In genomic region chr1:85047144-85047471, GRCh38 we compare ENCODE assay signal across 14 cellular contexts. TPM values are rescaled to one million over a fixed set of nuclear protein-coding genes. Genes with fewer than 3 reads are reported as not detected.
DNase-seq lines count a peak whose midpoint lies in the region; ATAC-seq and TF ChIP-seq lines count a peak whose summit lies in the region.
"Had no signal": no experiment of that assay in that cellular context is flagged by ENCODE, and none has a peak within 500 bp of the region (broad histone marks: within the 10 kb centered on the region; RNA-seq: fewer than 3 reads in every experiment).

No MANE protein-coding gene starts in this region.

- no peak overlapping the region for H3K27ac Mint-ChIP-seq in activated T-helper 1 cell treated with anti-CD3 and anti-CD28 coated beads, Interleukin-12 subunit alpha, Interleukin-12 subunit beta, Interleukin-2, Interleukin-4 antibody, amounts not matched to agents 30 ng/mL and 10 ng/mL and 1 ng/mL, durations not matched to agents 14 hours and 24 hours and 36 hours
- H3K27ac Mint-ChIP-seq in HFFc6 = no peak overlapping the region

- ATAC-seq in lower lobe of right lung = no peak
- no peak for ATAC-seq in upper lobe of right lung
- no peak for ATAC-seq in GM21423 (IDR thresholded peaks at IDR 0.05; ENCODE audit: unreplicated experiment)
- ATAC-seq: activated CD4-positive, CD25-positive, alpha-beta regulatory T cell treated with anti-CD3 and anti-CD28 coated beads, Interleukin-2, amount 50 U/mL, for 24 hours had no signal

- no peaks in the 10 kb centered on the region for H3K9me3 Mint-ChIP-seq in activated T-helper 1 cell treated with anti-CD3 and anti-CD28 coated beads, Interleukin-12 subunit alpha, Interleukin-12 subunit beta, Interleukin-2, Interleukin-4 antibody, amounts not matched to agents 30 ng/mL and 10 ng/mL and 1 ng/mL, durations not matched to agents 14 hours and 24 hours and 36 hours
- no peaks in the 10 kb centered on the region for H3K9me3 Mint-ChIP-seq in HFFc6

- intact Hi-C loops in cardiac septum (cut with DNase I) = no loop called here
- intact Hi-C loops in activated T-helper 1 cell treated with anti-CD3 and anti-CD28 coated beads, Interleukin-12 subunit alpha, Interleukin-12 subunit beta, Interleukin-2, Interleukin-4 antibody, amounts not matched to agents 30 ng/mL and 10 ng/mL and 1 ng/mL, durations not matched to agents 14 hours and 24 hours and 36 hours (cut with micrococcal nuclease) = loop anchor here (5.0 to 10.0 kb wide), 3 partner anchors 155 to 972 kb away; partner anchors contain the start of gene SYDE2
- intact Hi-C loops in lower lobe of right lung (cut with DNase I) = no loop called here
- intact Hi-C loops in upper lobe of right lung (cut with DNase I) = no loop called here

- peaks cover 37% of the 10 kb centered on the region for H3K4me1 Mint-ChIP-seq in activated T-helper 1 cell treated with anti-CD3 and anti-CD28 coated beads, Interleukin-12 subunit alpha, Interleukin-12 subunit beta, Interleukin-2, Interleukin-4 antibody, amounts not matched to agents 30 ng/mL and 10 ng/mL and 1 ng/mL, durations not matched to agents 14 hours and 24 hours and 36 hours (ENCODE audit: low read depth)
- H3K4me1 Mint-ChIP-seq in HFFc6 (ENCODE audit: low read depth) = no peaks in the 10 kb centered on the region

- DNase-seq in cardiac muscle cell (ENCODE audit: low read depth in 1 of 2, low spot score in 1 of 2) (no peak), cardiac septum (ENCODE audit: low spot score) (no peak), lower lobe of right lung (no peak), upper lobe of right lung (no peak), HFFc6 (no peak)
- DNase-seq in activated T-helper 1 cell treated with anti-CD3 and anti-CD28 coated beads, Interleukin-12 subunit alpha, Interleukin-12 subunit beta, Interleukin-2, Interleukin-4 antibody, amounts not matched to agents 30 ng/mL and 10 ng/mL and 1 ng/mL, durations not matched to agents 14 hours and 24 hours and 36 hours (ENCODE audit: low spot score) = no peak
- DNase-seq in effector CD8-positive, alpha-beta T cell (lab: John Stamatoyannopoulos, UW) = no peak
- DNase-seq: C1 segment of cervical spinal cord; NCI-H2107; stimulated activated CD4-positive, alpha-beta T cell treated with anti-CD3 and anti-CD28 coated beads, Interleukin-12 subunit alpha, Interleukin-12 subunit beta, amount 100 ng/mL, for 4 hours had no signal

- H3K27ac ChIP-seq in cardiac muscle cell (no peak overlapping the region), lower lobe of right lung (no peak overlapping the region), upper lobe of right lung (no peak overlapping the region)
- H3K27ac ChIP-seq: RWPE1 had no signal

- H3K9me3 ChIP-seq in cardiac muscle cell (ENCODE audit: low read depth) = no peaks in the 10 kb centered on the region
- H3K9me3 ChIP-seq in lower lobe of right lung = no peaks in the 10 kb centered on the region
- H3K9me3 ChIP-seq in upper lobe of right lung = no peaks in the 10 kb centered on the region

- H3K36me3 ChIP-seq in cardiac muscle cell (no peaks in the 10 kb centered on the region), lower lobe of right lung (no peaks in the 10 kb centered on the region), upper lobe of right lung (no peaks in the 10 kb centered on the region)

- H3K4me1 ChIP-seq in cardiac muscle cell (ENCODE audit: low read depth) (no peaks in the 10 kb centered on the region), lower lobe of right lung (peaks cover 8% of the 10 kb centered on the region), upper lobe of right lung (peaks cover 2% of the 10 kb centered on the region)

- no peak for TF ChIP-seq CTCF in cardiac muscle cell (IDR thresholded peaks at IDR 0.05; ENCODE audit: low read depth, low read length)
- no peak for TF ChIP-seq CTCF in lower lobe of right lung (IDR thresholded peaks at IDR 0.05)
- no peak for TF ChIP-seq CTCF in upper lobe of right lung (IDR thresholded peaks at IDR 0.05)
- no peak for TF ChIP-seq CTCF in HFFc6 (IDR thresholded peaks at IDR 0.05)

- H3K4me3 ChIP-seq in cardiac muscle cell (peak overlapping the region; percentile 31), lower lobe of right lung (peak overlapping the region; percentile 59), upper lobe of right lung (peak overlapping the region; percentile 60)

- H3K27me3 ChIP-seq in cardiac muscle cell (peaks cover 82% of the 10 kb centered on the region), lower lobe of right lung (ENCODE audit: low read depth) (peaks cover 26% of the 10 kb centered on the region), upper lobe of right lung (peaks cover 29% of the 10 kb centered on the region)

- H3K4me3 Mint-ChIP-seq in activated T-helper 1 cell treated with anti-CD3 and anti-CD28 coated beads, Interleukin-12 subunit alpha, Interleukin-12 subunit beta, Interleukin-2, Interleukin-4 antibody, amounts not matched to agents 30 ng/mL and 10 ng/mL and 1 ng/mL, durations not matched to agents 14 hours and 24 hours and 36 hours = peak overlapping the region; percentile 57
- H3K4me3 Mint-ChIP-seq in HFFc6 = no peak overlapping the region

- peaks cover 65% of the 10 kb centered on the region for H3K27me3 Mint-ChIP-seq in activated T-helper 1 cell treated with anti-CD3 and anti-CD28 coated beads, Interleukin-12 subunit alpha, Interleukin-12 subunit beta, Interleukin-2, Interleukin-4 antibody, amounts not matched to agents 30 ng/mL and 10 ng/mL and 1 ng/mL, durations not matched to agents 14 hours and 24 hours and 36 hours (ENCODE audit: insufficient read depth)
- H3K27me3 Mint-ChIP-seq in HFFc6 (ENCODE audit: insufficient read depth) = peaks cover 38% of the 10 kb centered on the region

- H3K36me3 Mint-ChIP-seq in activated T-helper 1 cell treated with anti-CD3 and anti-CD28 coated beads, Interleukin-12 subunit alpha, Interleukin-12 subunit beta, Interleukin-2, Interleukin-4 antibody, amounts not matched to agents 30 ng/mL and 10 ng/mL and 1 ng/mL, durations not matched to agents 14 hours and 24 hours and 36 hours (ENCODE audit: low read depth) = peaks cover 12% of the 10 kb centered on the region
- H3K36me3 Mint-ChIP-seq in HFFc6 (ENCODE audit: low read depth) = no peaks in the 10 kb centered on the region

RNA-seq across cellular contexts. Expression of gene MCOLN3, which starts 1.2 kb away (rescaled TPM):
- total RNA-seq in cardiac muscle cell (0.28 and 0.36 TPM in 2 replicates), cardiac septum (0.94 TPM), lower lobe of right lung (7.6 TPM), upper lobe of right lung (14.0 TPM)
- 1.1 and 1.6 TPM in 2 replicates for polyA plus RNA-seq in cardiac muscle cell
- 1.3 and 1.7 TPM in 2 replicates for total RNA-seq in activated T-helper 1 cell treated with anti-CD3 and anti-CD28 coated beads, Interleukin-12 subunit alpha, Interleukin-12 subunit beta, Interleukin-2, Interleukin-4 antibody, amounts not matched to agents 30 ng/mL and 10 ng/mL and 1 ng/mL, durations not matched to agents 14 hours and 24 hours and 36 hours
- total RNA-seq in HFFc6 (2021; fragmentation: NEBNext Ultra II Directional; extraction: Animal tissue kit (Norgen Biotek cat#: 25700)) = under 1 TPM; 0.09 to 0.51 (median 0.28) TPM

RNA-seq across cellular contexts. Expression of gene MCOLN2, which starts 50.2 kb away (rescaled TPM):
- not detected in 2 replicates for total RNA-seq in cardiac muscle cell
- 0.11 TPM in 1 of 2 replicates, not detected in the other for polyA plus RNA-seq in cardiac muscle cell
- 0.13 TPM for total RNA-seq in cardiac septum
- 117 and 119 TPM in 2 replicates for total RNA-seq in activated T-helper 1 cell treated with anti-CD3 and anti-CD28 coated beads, Interleukin-12 subunit alpha, Interleukin-12 subunit beta, Interleukin-2, Interleukin-4 antibody, amounts not matched to agents 30 ng/mL and 10 ng/mL and 1 ng/mL, durations not matched to agents 14 hours and 24 hours and 36 hours
- total RNA-seq in lower lobe of right lung = 5.1 TPM
- 10.1 TPM for total RNA-seq in upper lobe of right lung
- total RNA-seq in HFFc6 (2021; fragmentation: NEBNext Ultra II Directional; extraction: Animal tissue kit (Norgen Biotek cat#: 25700)) = 1 to 10 TPM; 1.3 to 4.1 (median 2.5) TPM
- total RNA-seq: HepG2 had no signal
- polyA plus RNA-seq: HepG2 had no signal

Comparison
In these comparisons a context has a peak if more than half of its experiments do, and no peak if none do; other contexts are left out.
1. RNA of gene MCOLN2, which starts 50.2 kb away (total RNA-seq): 117 to 119 TPM in activated T-helper 1 cell treated with anti-CD3 and anti-CD28 coated beads, Interleukin-12 subunit alpha, Interleukin-12 subunit beta, Interleukin-2, Interleukin-4 antibody, amounts not matched to agents 30 ng/mL and 10 ng/mL and 1 ng/mL, durations not matched to agents 14 hours and 24 hours and 36 hours; 10.1 TPM in upper lobe of right lung (single experiment), 5.1 TPM in lower lobe of right lung (single experiment), 1.3 to 4.1 TPM in HFFc6, 0.13 TPM in cardiac septum (single experiment) and not detected in cardiac muscle cell; every median in the first group is over 10 times any median in the second.
2. Peak in every context shown above with its lines, with median percentiles within 50 percentile points of each other: H3K4me3 ChIP-seq.